Comparison of ENCODE assay signal across 9 cellular contexts in the genomic region with DNA sequence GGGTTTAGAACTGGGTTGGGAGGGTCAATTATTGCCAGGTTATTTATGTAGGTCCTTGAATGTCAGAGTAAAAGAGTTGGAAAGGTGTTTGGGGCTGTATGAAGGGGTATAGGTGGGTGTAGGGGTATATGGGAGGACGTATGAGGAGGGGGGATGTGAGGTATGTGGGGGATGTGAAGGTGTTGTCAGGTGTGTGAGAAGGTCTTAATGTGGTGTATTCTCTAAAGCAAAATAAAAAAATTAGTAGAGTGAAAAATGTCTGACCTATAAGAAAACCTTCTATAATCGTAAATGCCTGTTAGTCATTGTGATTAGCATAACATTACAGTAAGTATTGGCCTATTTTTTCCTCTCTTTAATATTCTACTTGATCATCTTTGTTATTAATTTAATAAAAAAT.
"Had no signal": no experiment of that assay in that cellular context is flagged by ENCODE, and none has a peak within 500 bp of the region (broad histone marks: within the 10 kb centered on the region; RNA-seq: fewer than 3 reads in every experiment).

No MANE protein-coding gene starts in this region.

- ATAC-seq: HCT116, K562 had no signal

- H3K27ac ChIP-seq: HL-60 had no signal

- FAIRE-seq: H54, K562 had no signal

- H3K4me3 ChIP-seq: HAP-1, K562 had no signal

- H3K36me3 ChIP-seq: HAP-1 had no signal

- H3K4me1 ChIP-seq: HAP-1 had no signal

- H3K9me3 ChIP-seq: HAP-1 had no signal

- DNase-seq: GOT3, HFFc6, IMR-90, KG1 had no signal

- H3K27ac Mint-ChIP-seq: HFFc6 had no signal

- H3K9me3 Mint-ChIP-seq: HFFc6 had no signal

- H3K4me3 Mint-ChIP-seq: HFFc6 had no signal
